In genomic region chr2:86787701-86788100, GRCh38 we compare ENCODE assay signal across 15 cellular contexts.
A peak's percentile ranks its signal among the peaks of the same experiment; 100 is the strongest.
DNase-seq lines count a peak whose midpoint lies in the region; ATAC-seq and TF ChIP-seq lines count a peak whose summit lies in the region.
"Had no signal": no experiment of that assay in that cellular context is flagged by ENCODE, and none has a peak within 500 bp of the region (broad histone marks: within the 10 kb centered on the region; RNA-seq: fewer than 3 reads in every experiment).

No MANE protein-coding gene starts in this region.

- TF ChIP-seq CTCF in fibroblast of pulmonary artery (IDR thresholded peaks at IDR 0.05; ENCODE audit: low read length, missing control alignments), result no peak

- DNase-seq in DMS 273 (lab: John Stamatoyannopoulos, UW; ENCODE audit: unreplicated experiment) (peak; percentile 22), DMS 273 treated with DMSO at 0.1 percent for 48 hours (lab: John Stamatoyannopoulos, UW) (no peak), NCI-H446 treated with DMSO at 0.1 percent for 48 hours (lab: John Stamatoyannopoulos, UW) (peak; percentile 33), fibroblast of pulmonary artery (ENCODE audit: low read depth) (peak; percentile 29), pons (ENCODE audit: low spot score) (peak; percentile 71), OCI-M2 (lab: John Stamatoyannopoulos, UW; ENCODE audit: unreplicated experiment) (no peak)
- DNase-seq: DMS153; esophagus squamous epithelium; NCI-H187 treated with DMSO at 0.1 percent for 48 hours; stimulated activated naive CD4-positive, alpha-beta T cell treated with Interleukin-2 at 50 U/mL for 16 hours; WERI-Rb-1 had no signal

- H3K4me3 ChIP-seq in fibroblast of pulmonary artery (replicated peaks; ENCODE audit: low read depth, low read length), result no peak overlapping the region
- H3K4me3 ChIP-seq: cardiac muscle cell had no signal

- ATAC-seq in HG02973 (IDR thresholded peaks at IDR 0.05; ENCODE audit: unreplicated experiment) (no peak), HG03025 (IDR thresholded peaks at IDR 0.05; ENCODE audit: low FRiP score, unreplicated experiment) (no peak)
- ATAC-seq: activated T-helper 17 cell treated with anti-CD3 and anti-CD28 coated beads, Interleukin-2, amount 50 U/mL, for 72 hours had no signal

Comparison
In these comparisons a context has a peak if more than half of its experiments do, and no peak if none do; other contexts are left out.
1. DNase-seq: peak in DMS 273 (single experiment), NCI-H446 treated with DMSO at 0.1 percent for 48 hours (single experiment), fibroblast of pulmonary artery (single experiment) and pons (single experiment); none in DMS 273 treated with DMSO at 0.1 percent for 48 hours (single experiment) and OCI-M2 (single experiment).